20 cellular contexts compared by ENCODE assay signal in the genomic region with DNA sequence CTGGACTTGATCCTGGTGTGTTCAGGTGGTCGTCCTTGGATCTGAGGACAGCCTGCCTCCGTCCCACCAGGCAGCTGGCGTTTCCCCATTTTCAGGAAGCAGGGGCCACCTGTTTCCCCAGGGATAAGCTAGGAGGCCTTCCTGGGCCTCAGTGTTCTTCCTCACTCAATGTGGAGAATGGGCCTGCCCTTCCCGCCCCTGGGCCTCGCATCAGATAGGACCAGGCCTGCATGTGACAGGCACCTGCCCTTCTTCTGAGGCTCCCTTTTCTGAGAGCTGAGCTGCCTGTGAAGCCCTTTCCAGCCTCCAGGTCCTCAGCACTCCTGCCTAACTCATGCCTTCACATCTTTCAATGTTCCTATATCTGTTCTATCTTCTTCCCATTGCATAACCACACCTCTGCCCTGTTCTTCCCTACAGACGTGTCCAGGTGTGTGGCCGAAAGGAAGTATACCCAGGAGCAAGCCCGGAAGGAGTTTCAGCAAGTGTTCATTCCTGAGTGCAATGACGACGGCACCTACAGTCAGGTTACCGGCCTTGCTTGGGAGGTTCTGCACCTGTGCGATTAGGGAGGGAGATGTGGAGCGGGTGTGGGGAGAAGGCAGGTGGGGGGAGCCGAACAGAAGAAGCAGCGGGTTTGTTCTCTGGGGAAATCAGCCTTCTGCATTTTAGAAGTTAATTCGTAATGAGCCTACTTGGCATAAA.
DNase-seq lines count a peak whose midpoint lies in the region; ATAC-seq and TF ChIP-seq lines count a peak whose summit lies in the region.
"Had no signal": no experiment of that assay in that cellular context is flagged by ENCODE, and none has a peak within 500 bp of the region (broad histone marks: within the 10 kb centered on the region; RNA-seq: fewer than 3 reads in every experiment).

No MANE protein-coding gene starts in this region.

- 84 to 85% methylated on average over 16 of the region's 16 CpGs for WGBS in heart right ventricle, 2 donors

- H3K27me3 ChIP-seq in heart right ventricle = no peaks in the 10 kb centered on the region
- H3K27me3 ChIP-seq in right atrium auricular region = no peaks in the 10 kb centered on the region
- H3K27me3 ChIP-seq in tibial artery = no peaks in the 10 kb centered on the region
- H3K27me3 ChIP-seq: brain microvascular endothelial cell, left lung had no signal

- DNase-seq in Right ventricle myocardium inferior (ENCODE audit: missing footprints) (peak; percentile 62), heart right ventricle (no peak), NCI-H69 (lab: John Stamatoyannopoulos, UW) (peak; percentile 43), right atrium auricular region (ENCODE audit: low spot score) (no peak), tibial artery (no peak), NCI-H524 (lab: John Stamatoyannopoulos, UW) (no peak)
- no peak for DNase-seq in stimulated activated CD4-positive, alpha-beta T cell treated with anti-CD3 and anti-CD28 coated beads, Interleukin-12 subunit alpha, Interleukin-12 subunit beta, amount 100 ng/mL, for 4 hours
- DNase-seq: activated CD4-positive, alpha-beta T cell treated with anti-CD3 and anti-CD28 coated beads, Interleukin-2, amount 50 U/mL, for 4 hours; activated CD8-positive, alpha-beta memory T cell treated with anti-CD3 and anti-CD28 coated beads, Interleukin-2, amount 50 U/mL, for 48 hours; brain microvascular endothelial cell; CD4-positive, alpha-beta T cell; DMS 273 treated with DMSO at 0.1 percent for 48 hours; GF-D8; IMR-90; left lung; NCI-H1694; NCI-H446 had no signal

- no peak for ATAC-seq in Right ventricle myocardium inferior
- no peak for ATAC-seq in heart right ventricle
- no peak for ATAC-seq in HG02588 (IDR thresholded peaks at IDR 0.05; ENCODE audit: unreplicated experiment)
- ATAC-seq: HCT116, SK-N-SH treated with all-trans-retinoic acid at 6 μM for 48 hours had no signal

- no peaks in the 10 kb centered on the region for H3K36me3 ChIP-seq in heart right ventricle
- H3K36me3 ChIP-seq in right atrium auricular region = no peaks in the 10 kb centered on the region
- no peaks in the 10 kb centered on the region for H3K36me3 ChIP-seq in tibial artery
- H3K36me3 ChIP-seq: brain microvascular endothelial cell, left lung had no signal

- H3K9me3 ChIP-seq in heart right ventricle (no peaks in the 10 kb centered on the region), right atrium auricular region (no peaks in the 10 kb centered on the region), tibial artery (no peaks in the 10 kb centered on the region)
- H3K9me3 ChIP-seq: left lung had no signal

- intact Hi-C loops in Right ventricle myocardium inferior (cut with DNase I) (no loop called here), heart right ventricle (cut with DNase I) (loop anchor here in 1 of 10 donors (2.0 kb wide), 1 partner anchor 29 kb away; no protein-coding TSS in a partner anchor), tibial artery (cut with DNase I; ENCODE audit: low total_unique reads) (no loop called here)

- TF ChIP-seq CTCF in heart right ventricle (IDR thresholded peaks at IDR 0.05) (no peak), right atrium auricular region (IDR thresholded peaks at IDR 0.05) (no peak), tibial artery (IDR thresholded peaks at IDR 0.05) (no peak)

- no peak overlapping the region for H3K4me3 ChIP-seq in heart right ventricle
- H3K4me3 ChIP-seq in right atrium auricular region = no peak overlapping the region
- H3K4me3 ChIP-seq in tibial artery = no peak overlapping the region
- H3K4me3 ChIP-seq: left lung had no signal

- H3K27ac ChIP-seq in heart right ventricle (peak overlapping the region in 5 of 10 donors; percentile 36 to 68 (median 64)), right atrium auricular region (peak overlapping the region; percentile 73 to 74), tibial artery (peak overlapping the region; percentile 81)
- H3K27ac ChIP-seq: brain microvascular endothelial cell, left lung had no signal

- H3K4me1 ChIP-seq in heart right ventricle = peaks cover 5 to 29% (median 23%) of the 10 kb centered on the region in 9 donors
- peaks cover 0 to 19% of the 10 kb centered on the region in 2 donors for H3K4me1 ChIP-seq in right atrium auricular region
- peaks cover 0 to 50% (median 37%) of the 10 kb centered on the region in 4 donors for H3K4me1 ChIP-seq in tibial artery

Comparison
In these comparisons a context has a peak if more than half of its experiments do, and no peak if none do; other contexts are left out.
1. DNase-seq: peak in Right ventricle myocardium inferior (single experiment) and NCI-H69 (single experiment); none in heart right ventricle (0 of 2), right atrium auricular region (single experiment), tibial artery (0 of 2), stimulated activated CD4-positive, alpha-beta T cell treated with anti-CD3 and anti-CD28 coated beads, Interleukin-12 subunit alpha, Interleukin-12 subunit beta, amount 100 ng/mL, for 4 hours (single experiment) and NCI-H524 (0 of 2).